18 cellular contexts compared by ENCODE assay signal in genomic region chr9:7145361-7146069, GRCh38.
DNase-seq lines count a peak whose midpoint lies in the region; ATAC-seq and TF ChIP-seq lines count a peak whose summit lies in the region.
"Had no signal": no experiment of that assay in that cellular context is flagged by ENCODE, and none has a peak within 500 bp of the region (broad histone marks: within the 10 kb centered on the region; RNA-seq: fewer than 3 reads in every experiment).

No MANE protein-coding gene starts in this region.

- H3K9me3 Mint-ChIP-seq in neural crest cell: no peaks in the 10 kb centered on the region
- H3K9me3 Mint-ChIP-seq: CD8-positive, alpha-beta memory T cell had no signal

- peaks cover 4% of the 10 kb centered on the region; the same call in 1 of the 2 replicates for H3K9me3 ChIP-seq in AG04450 (ENCODE audit: control insufficient read depth, insufficient read depth, low read length)
- H3K9me3 ChIP-seq: BE2C had no signal

- ATAC-seq in GM18502 (IDR thresholded peaks at IDR 0.05; ENCODE audit: poor library complexity, unreplicated experiment): no peak
- ATAC-seq: HepG2 had no signal

- CTCF ChIA-PET in AG04450 (lab: Charles Lee): no interaction called here

- no peaks in the 10 kb centered on the region for H3K27me3 Mint-ChIP-seq in neural crest cell (ENCODE audit: low read depth)
- H3K27me3 Mint-ChIP-seq: CD8-positive, alpha-beta memory T cell had no signal

- no peaks in the 10 kb centered on the region for H3K27me3 ChIP-seq in AG04450 (ENCODE audit: control insufficient read depth, insufficient read depth, low read length)
- H3K27me3 ChIP-seq: BE2C had no signal

- no peaks in the 10 kb centered on the region for H3K4me1 Mint-ChIP-seq in neural crest cell

- H3K27ac Mint-ChIP-seq in neural crest cell (ENCODE audit: unreplicated experiment): peak overlapping the region; percentile 81

- peak overlapping the region; percentile 65 for H3K27ac ChIP-seq in AG04450 (ENCODE audit: low read depth, low read length)

- peak; percentile 23 for DNase-seq in AG04450 (ENCODE audit: low read depth, low spot score)
- DNase-seq in EH (ENCODE audit: low read depth): peak; percentile 12
- DNase-seq in cerebellar cortex (ENCODE audit: low spot score): peak; percentile 62
- DNase-seq in neural crest cell (ENCODE audit: low read depth, low spot score): no peak
- no peak for DNase-seq in iPS-NIHi7 (ENCODE audit: extremely low spot score)
- DNase-seq in NCI-H2227 (lab: John Stamatoyannopoulos, UW; ENCODE audit: unreplicated experiment): no peak
- DNase-seq in activated T-cell treated with anti-CD3 and anti-CD28 coated beads, Interleukin-2, amount 50 U/mL, for 1 hour: no peak
- DNase-seq: BE2C; CD8-positive, alpha-beta memory T cell; H7; Karpas-422; MM.1S; NCI-H1417; NCI-H1930; NCI-H2171; NCI-H510A had no signal

- TF ChIP-seq CTCF in AG04450 (IDR thresholded peaks at IDR 0.05; ENCODE audit: low read depth, low read length) (no peak), neural crest cell (conservative IDR thresholded peaks at IDR 0.05) (no peak)

- POLR2A ChIA-PET in AG04450 (lab: Yijun Ruan, JAX): no interaction called here

- H3K4me3 Mint-ChIP-seq in neural crest cell: no peak overlapping the region
- H3K4me3 Mint-ChIP-seq: CD8-positive, alpha-beta memory T cell had no signal

- H3K4me3 ChIP-seq in AG04450 (ENCODE audit: low read depth, low read length): peak overlapping the region; percentile 15; the same call in 1 of the 2 replicates

- no peaks in the 10 kb centered on the region for H3K36me3 Mint-ChIP-seq in neural crest cell (ENCODE audit: low read depth)

Comparison
In these comparisons a context has a peak if more than half of its experiments do, and no peak if none do; other contexts are left out.
1. DNase-seq: peak in AG04450 (single experiment), EH (single experiment) and cerebellar cortex (single experiment); none in neural crest cell (single experiment), iPS-NIHi7 (single experiment), NCI-H2227 (single experiment) and activated T-cell treated with anti-CD3 and anti-CD28 coated beads, Interleukin-2, amount 50 U/mL, for 1 hour (single experiment).